In the genomic region with DNA sequence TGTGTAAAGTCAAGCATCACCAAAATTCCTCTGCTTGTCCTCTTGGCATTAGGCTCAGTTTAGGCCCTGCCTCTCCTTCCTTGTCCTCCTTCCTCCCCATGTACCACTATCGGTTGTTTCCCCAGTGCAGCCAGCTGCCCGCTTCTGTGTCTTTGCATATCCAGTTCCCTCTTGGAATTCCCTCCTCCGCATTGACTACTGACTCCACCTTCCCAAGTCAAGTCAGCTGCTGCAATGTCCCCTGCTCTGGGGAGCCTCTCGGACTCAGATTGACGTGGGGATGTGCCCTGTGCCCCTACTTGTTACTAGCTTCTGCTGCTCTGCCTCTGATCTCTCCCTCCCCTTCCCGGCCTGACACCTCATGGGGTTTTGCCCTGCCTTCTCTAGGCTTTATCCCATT, we compare ENCODE assay signal across 15 cellular contexts. TPM values are rescaled to one million over a fixed set of nuclear protein-coding genes. Genes with fewer than 3 reads are reported as not detected.
DNase-seq lines count a peak whose midpoint lies in the region; ATAC-seq and TF ChIP-seq lines count a peak whose summit lies in the region.
"Had no signal": no experiment of that assay in that cellular context is flagged by ENCODE, and none has a peak within 500 bp of the region (broad histone marks: within the 10 kb centered on the region; RNA-seq: fewer than 3 reads in every experiment).

No MANE protein-coding gene starts in this region.

- no peak overlapping the region for H2BK12ac ChIP-seq in H9 (ENCODE audit: insufficient read length, low read depth, low read length)

- H2BK5ac ChIP-seq in H9 (ENCODE audit: insufficient read length, low read length) = no peak overlapping the region

- H3K27ac ChIP-seq in H9 (ENCODE audit: insufficient read length, low read depth, low read length) (no peak overlapping the region), lower lobe of right lung (peak overlapping the region; percentile 31), suprapubic skin (peak overlapping the region; percentile 2), osteoblast (ENCODE audit: low read depth, low read length) (no peak overlapping the region)
- H3K27ac ChIP-seq: epithelial cell of prostate, GM23248 had no signal

- H3K4me1 Mint-ChIP-seq in H9 = peaks cover 65 to 67% of the 10 kb centered on the region in 2 experiments
- peaks cover 71% of the 10 kb centered on the region for H3K4me1 Mint-ChIP-seq in WTC11

- H3K18ac ChIP-seq in H9 (ENCODE audit: insufficient read length, low read depth, low read length) = no peak overlapping the region

- H3K4me3 ChIP-seq in lower lobe of right lung (no peak overlapping the region), suprapubic skin (no peak overlapping the region), osteoblast (ENCODE audit: insufficient read depth, low read length) (no peak overlapping the region)
- H3K4me3 ChIP-seq: GM23248, K562 had no signal

- no peak overlapping the region for H3K4ac ChIP-seq in H9 (ENCODE audit: low read depth, low read length)

- H2BK20ac ChIP-seq in H9 (ENCODE audit: low read depth, low read length, poor library complexity, severe bottlenecking) = no peak overlapping the region

- DNase-seq in H9 (peak; percentile 70), WTC11 (ENCODE audit: low spot score) (peak; percentile 33), lower lobe of right lung (no peak), suprapubic skin (ENCODE audit: low spot score in 2 of 2) (peak in 1 of 2 donors; percentile 54), RPMI8226 (no peak), HuH-7 (ENCODE audit: low spot score) (no peak), osteoblast (ENCODE audit: insufficient read length, low spot score, missing footprints) (no peak)
- DNase-seq: GM23248, kidney glomerular epithelial cell, NCI-H1417, NCI-H446 treated with DMSO at 0.1 percent for 48 hours had no signal

- H3K56ac ChIP-seq in H9 (ENCODE audit: insufficient read length, low read depth, low read length) = no peak overlapping the region

- H2AFZ ChIP-seq in H9 (ENCODE audit: low read length) = no peak overlapping the region
- no peak overlapping the region for H2AFZ ChIP-seq in osteoblast (ENCODE audit: low read length)
- H2AFZ ChIP-seq: GM23248 had no signal

- H3K27me3 ChIP-seq in H9 (ENCODE audit: insufficient read depth, low read length) (no peaks in the 10 kb centered on the region), lower lobe of right lung (ENCODE audit: low read depth) (no peaks in the 10 kb centered on the region), suprapubic skin (no peaks in the 10 kb centered on the region), osteoblast (ENCODE audit: insufficient read depth, low read length) (peaks cover 30% of the 10 kb centered on the region)

- H3K36me3 Mint-ChIP-seq in H9 (ENCODE audit: insufficient read depth in 1 of 3, low read depth in 3 of 3) = peaks cover 6 to 12% (median 12%) of the 10 kb centered on the region in 3 experiments; a peak in 5 of 7 replicates
- peaks cover 8% of the 10 kb centered on the region for H3K36me3 Mint-ChIP-seq in WTC11

- H4K20me1 ChIP-seq in H9 (ENCODE audit: control insufficient read depth, insufficient read depth, insufficient read length) (no peaks in the 10 kb centered on the region), osteoblast (ENCODE audit: insufficient read depth, low read length) (no peaks in the 10 kb centered on the region)

- H3K4me2 ChIP-seq in H9 (ENCODE audit: insufficient read depth, insufficient read length, low read length) (no peak overlapping the region), osteoblast (ENCODE audit: insufficient read depth, low read length) (no peak overlapping the region)

- H3K27me3 Mint-ChIP-seq in H9 (ENCODE audit: low read depth) (peaks cover 13% of the 10 kb centered on the region), WTC11 (ENCODE audit: low read depth) (peaks cover 7% of the 10 kb centered on the region; the same call in 1 of the 2 replicates)

- no peak overlapping the region for H3K9ac ChIP-seq in H9 (ENCODE audit: extremely low read depth, insufficient read length, low read length)
- H3K9ac ChIP-seq: GM23248 had no signal

- H3K79me2 ChIP-seq in H9 (ENCODE audit: insufficient read depth, low read length) (peaks cover 12% of the 10 kb centered on the region; the same call in 1 of the 2 replicates), osteoblast (ENCODE audit: insufficient read depth, low read length) (no peaks in the 10 kb centered on the region)

- no peak overlapping the region for H4K91ac ChIP-seq in H9 (ENCODE audit: insufficient read length, low read depth, low read length)

- H3K27ac Mint-ChIP-seq in H9 = peak overlapping the region in 2 of 3 experiments; percentile 3 to 13; a peak in 2 of 7 replicates
- H3K27ac Mint-ChIP-seq in WTC11 = peak overlapping the region; percentile 25; the same call in 1 of the 2 replicates

- TF ChIP-seq EP300 in suprapubic skin (IDR thresholded peaks at IDR 0.05) = no peak

- no peak overlapping the region for H3K23ac ChIP-seq in H9 (ENCODE audit: insufficient read length, low read depth, low read length)

- WGBS in H9 (ENCODE audit: extremely low coverage, insufficient read length, low lambda C conversion rate) = no CpG with 5 or more reads among the region's 6 CpGs
- 64% methylated on average over 6 of the region's 6 CpGs for WGBS in suprapubic skin

- TF ChIP-seq CTCF in H9 (conservative IDR thresholded peaks at IDR 0.05) (no peak), WTC11 (IDR thresholded peaks at IDR 0.05) (no peak), lower lobe of right lung (IDR thresholded peaks at IDR 0.05) (no peak), suprapubic skin (IDR thresholded peaks at IDR 0.05) (no peak), osteoblast (IDR thresholded peaks at IDR 0.05; ENCODE audit: extremely low read depth, low read depth, low read length) (no peak)

- POLR2A ChIA-PET in WTC11 (lab: Charles Lee) = interaction anchor here (1.3 kb wide), 1 partner anchor 17 kb away, joined by 4 read pairs; no protein-coding TSS in a partner anchor

- H4K8ac ChIP-seq in H9 (replicated peaks; ENCODE audit: insufficient read length, low read depth, low read length) = no peak overlapping the region

- ATAC-seq in WTC11 = peak; percentile 1; the same call in 1 of the 2 replicates
- no peak for ATAC-seq in lower lobe of right lung
- no peak for ATAC-seq in HG03469 (IDR thresholded peaks at IDR 0.05; ENCODE audit: unreplicated experiment)
- ATAC-seq: K562, SK-N-SH treated with all-trans-retinoic acid at 6 μM for 48 hours had no signal

- no peak overlapping the region for H2AK5ac ChIP-seq in H9 (ENCODE audit: insufficient read length, low read length)

- H3K36me3 ChIP-seq in lower lobe of right lung = no peaks in the 10 kb centered on the region
- no peaks in the 10 kb centered on the region for H3K36me3 ChIP-seq in suprapubic skin
- H3K36me3 ChIP-seq in osteoblast (ENCODE audit: insufficient read depth, low read length) = no peaks in the 10 kb centered on the region

- H3K14ac ChIP-seq in H9 (ENCODE audit: insufficient read depth, low read length) = no peak overlapping the region

- peaks cover 8% of the 10 kb centered on the region for H3K79me1 ChIP-seq in H9 (ENCODE audit: insufficient read depth, low read depth, low read length, poor library complexity, severe bottlenecking)

- H4K5ac ChIP-seq in H9 (ENCODE audit: insufficient read length, low read depth, low read length) = no peak overlapping the region

- H2BK120ac ChIP-seq in H9 (ENCODE audit: low read depth, low read length, poor library complexity, severe bottlenecking) = no peak overlapping the region

- H3K9me3 Mint-ChIP-seq in H9 (no peaks in the 10 kb centered on the region), WTC11 (no peaks in the 10 kb centered on the region)

- H3K4me3 Mint-ChIP-seq in H9 = peak overlapping the region in 1 of 2 experiments; percentile 12; a peak in 1 of 5 replicates
- peak overlapping the region; percentile 4; the same call in 1 of the 2 replicates for H3K4me3 Mint-ChIP-seq in WTC11

- no peak overlapping the region for H2BK15ac ChIP-seq in H9 (ENCODE audit: low read depth, low read length)

- TF ChIP-seq POLR2A in suprapubic skin (IDR thresholded peaks at IDR 0.05) = no peak

- intact Hi-C loops in lower lobe of right lung (cut with DNase I) = no loop called here

- CTCF ChIA-PET in WTC11 (lab: Charles Lee) = interaction anchor here (0.5 to 16.4 kb wide), 9 partner anchors 17 to 1636 kb away, joined by 3 to 431 read pairs (median 4); no protein-coding TSS in a partner anchor

- H3K9me3 ChIP-seq in H9 (ENCODE audit: control insufficient read depth, low read depth, low read length) = no peaks in the 10 kb centered on the region
- no peaks in the 10 kb centered on the region for H3K9me3 ChIP-seq in lower lobe of right lung
- H3K9me3 ChIP-seq in suprapubic skin = no peaks in the 10 kb centered on the region
- no peaks in the 10 kb centered on the region for H3K9me3 ChIP-seq in osteoblast (ENCODE audit: low read depth, low read length)

- no peak overlapping the region for H3T11ph ChIP-seq in H9 (ENCODE audit: low read length)

- H3K23me2 ChIP-seq in H9 (ENCODE audit: insufficient read length, low read depth, low read length, poor library complexity, severe bottlenecking) = peaks cover 18% of the 10 kb centered on the region

- H3K4me1 ChIP-seq in H9 (ENCODE audit: insufficient read depth, low read length) (peaks cover 28% of the 10 kb centered on the region; the same call in 1 of the 2 replicates), lower lobe of right lung (peaks cover 64% of the 10 kb centered on the region), suprapubic skin (peaks cover 69% of the 10 kb centered on the region), osteoblast (ENCODE audit: insufficient read depth, low read length) (peaks cover 3% of the 10 kb centered on the region)

TF ChIP-seq in WTC11, 78 proteins besides CTCF, POLR2A, EP300 and RAD21:
- no peak for TF ChIP-seq GRHL2 (CRISPR knock-in tag; IDR thresholded peaks at IDR 0.05; ENCODE audit: insufficient replicate concordance, severe bottlenecking)
- no peak for TF ChIP-seq KAT7 (CRISPR knock-in tag; IDR thresholded peaks at IDR 0.05; ENCODE audit: borderline replicate concordance)
- no peak for TF ChIP-seq RORB (CRISPR knock-in tag; IDR thresholded peaks at IDR 0.05)
- TF ChIP-seq MAX (CRISPR knock-in tag; IDR thresholded peaks at IDR 0.05) = 0 out of 2 replicates have a peak, but pooled peaks have one; percentile 25

RNA-seq across cellular contexts. Expression of gene CD9, which starts 2.2 kb away (rescaled TPM):
- total RNA-seq in H9 (2021) (131 and 132 TPM in 2 replicates), WTC11 (2021) (241 to 260 TPM (median 251 TPM) in 3 replicates), lower lobe of right lung (437 TPM), suprapubic skin (100 to 1,000 TPM; 420 to 548 (median 475) TPM), osteoblast (19.4 and 34.4 TPM in 2 replicates)

Comparison
In these comparisons a context has a peak if more than half of its experiments do, and no peak if none do; other contexts are left out.
1. DNase-seq: peak in H9 (single experiment) and WTC11 (single experiment); none in lower lobe of right lung (single experiment), RPMI8226 (single experiment), HuH-7 (single experiment) and osteoblast (single experiment).
2. H3K27ac ChIP-seq: peak in lower lobe of right lung (single experiment) and suprapubic skin (single experiment); none in H9 (single experiment) and osteoblast (single experiment).